In the genomic region with DNA sequence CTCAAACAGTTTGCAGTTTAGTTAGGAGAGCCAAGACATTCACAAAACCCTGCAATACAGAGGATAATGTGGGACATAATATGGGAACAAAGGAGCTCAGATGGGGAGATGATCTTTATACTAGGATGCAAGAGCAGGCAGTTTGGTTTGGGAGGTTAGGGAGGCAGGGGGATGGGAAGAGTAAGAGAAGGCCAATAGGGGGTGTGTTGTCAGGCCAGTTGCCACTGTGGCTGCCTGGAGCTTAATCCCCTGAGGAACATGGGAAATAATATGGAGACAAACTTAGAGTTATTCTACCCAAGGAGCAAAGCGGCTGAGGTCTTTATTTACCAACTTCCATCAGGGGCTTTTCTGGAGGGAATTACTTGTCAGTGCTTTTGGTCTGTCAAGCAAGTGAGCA, we compare ENCODE assay signal across 25 cellular contexts. TPM values are rescaled to one million over a fixed set of nuclear protein-coding genes. Genes with fewer than 3 reads are reported as not detected.
A peak's percentile ranks its signal among the peaks of the same experiment; 100 is the strongest.
DNase-seq lines count a peak whose midpoint lies in the region; ATAC-seq, FAIRE-seq and TF ChIP-seq lines count a peak whose summit lies in the region.
"Had no signal": no experiment of that assay in that cellular context is flagged by ENCODE, and none has a peak within 500 bp of the region (broad histone marks: within the 10 kb centered on the region; RNA-seq: fewer than 3 reads in every experiment).

No MANE protein-coding gene starts in this region.

- H3K4me3 ChIP-seq in H7 (ENCODE audit: insufficient read depth, low read depth, low read length) (no peak overlapping the region), K562 (peak overlapping the region; percentile 2; the same call in 1 of the 2 replicates), H1 (ENCODE audit: extremely low read depth in 1 of 4, insufficient read depth in 2 of 4, low read depth in 3 of 4, low read length in 4 of 4) (no peak overlapping the region), neural progenitor cell (no peak overlapping the region)
- H3K4me3 ChIP-seq: BLaER1, GM12878 had no signal

- no peak overlapping the region for H3K23ac ChIP-seq in H1 (ENCODE audit: insufficient read length)

- no TSS peak for BruUV-seq in K562 (replicated peaks; lab: Mats Ljungman, UMichigan)

- H2AK5ac ChIP-seq in H1 (ENCODE audit: low read depth, low read length), result no peak overlapping the region

- TF ChIP-seq POLR2A in K562 (conservative IDR thresholded peaks at IDR 0.05) (no peak), H1 (IDR thresholded peaks at IDR 0.05; ENCODE audit: control extremely low read depth in 1 of 2, low read depth in 2 of 2, low read length in 2 of 2) (no peak)

- H2AFZ ChIP-seq in K562 (ENCODE audit: low read depth, low read length) (peak overlapping the region; percentile 53), H1 (ENCODE audit: low read length) (0 out of 2 replicates have a peak overlapping the region, but pooled peaks have one; percentile 65), neural progenitor cell (replicated peaks) (peak overlapping the region; percentile 73)

- H3K9me3 Mint-ChIP-seq in neural progenitor cell, result peaks cover 7% of the 10 kb centered on the region
- H3K9me3 Mint-ChIP-seq: CD4-positive, alpha-beta T cell; CD8-positive, alpha-beta T cell had no signal

- H3K79me2 ChIP-seq in K562 (ENCODE audit: control insufficient read depth, insufficient read depth, low read length) (no peaks in the 10 kb centered on the region), H1 (ENCODE audit: control insufficient read depth in 1 of 2, insufficient read depth in 2 of 2, low read length in 2 of 2) (no peaks in the 10 kb centered on the region), neural progenitor cell (ENCODE audit: low read depth) (no peaks in the 10 kb centered on the region)

- H4K20me1 ChIP-seq in K562 (replicated peaks; ENCODE audit: control insufficient read depth, insufficient read depth, low read length), result no peaks in the 10 kb centered on the region
- H4K20me1 ChIP-seq in H1 (replicated peaks in 1 of 2; ENCODE audit: control insufficient read depth in 1 of 2, insufficient read depth in 2 of 2, low read length in 2 of 2), result no peaks in the 10 kb centered on the region
- H4K20me1 ChIP-seq in neural progenitor cell (ENCODE audit: low read depth), result no peaks in the 10 kb centered on the region
- H4K20me1 ChIP-seq: BLaER1 had no signal

- no peak overlapping the region for H3K9ac ChIP-seq in K562 (ENCODE audit: insufficient read depth in 1 of 2, low read depth in 2 of 2, low read length in 2 of 2)
- no peak overlapping the region for H3K9ac ChIP-seq in H1 (replicated peaks in 1 of 4; ENCODE audit: extremely low read depth in 1 of 4, low read depth in 3 of 4, low read length in 3 of 4)
- H3K9ac ChIP-seq in neural progenitor cell, result no peak overlapping the region
- H3K9ac ChIP-seq: BLaER1 had no signal

- no peaks in the 10 kb centered on the region for H3K27me3 ChIP-seq in H7 (ENCODE audit: control insufficient read depth, insufficient read depth, low read length)
- H3K27me3 ChIP-seq in K562 (ENCODE audit: control insufficient read depth in 2 of 2, insufficient read depth in 2 of 2, low read length in 2 of 2), result peaks cover 4 to 11% of the 10 kb centered on the region in 2 experiments
- no peaks in the 10 kb centered on the region for H3K27me3 ChIP-seq in H1 (replicated peaks in 1 of 4; ENCODE audit: control insufficient read depth in 3 of 4, extremely low read depth in 1 of 4, insufficient read depth in 3 of 4, low read length in 3 of 4)
- no peaks in the 10 kb centered on the region for H3K27me3 ChIP-seq in neural progenitor cell
- H3K27me3 ChIP-seq: BE2C, BLaER1 had no signal

- peaks cover 10% of the 10 kb centered on the region for H3K4me1 Mint-ChIP-seq in neural progenitor cell
- H3K4me1 Mint-ChIP-seq: CD14-positive monocyte had no signal

- H3K4ac ChIP-seq in H1 (replicated peaks; ENCODE audit: insufficient read length, low read depth, low read length), result no peak overlapping the region

- TF ChIP-seq EP300 in K562 (IDR thresholded peaks at IDR 0.05; ENCODE audit: low read length), result no peak
- TF ChIP-seq EP300 in H1 (IDR thresholded peaks at IDR 0.05; ENCODE audit: borderline replicate concordance in 1 of 2, low read depth in 2 of 2, low read length in 2 of 2), result no peak

- no peaks in the 10 kb centered on the region for H3F3A ChIP-seq in neural progenitor cell (ENCODE audit: low read depth)

- no peaks in the 10 kb centered on the region for H3K4me1 ChIP-seq in K562 (replicated peaks in 1 of 2; ENCODE audit: control insufficient read depth in 2 of 2, insufficient read depth in 2 of 2, low read length in 2 of 2)
- H3K4me1 ChIP-seq in H1 (replicated peaks in 1 of 4; ENCODE audit: control insufficient read depth in 3 of 4, insufficient read depth in 4 of 4, low read length in 3 of 4), result peaks cover 0 to 4% (median under 1%) of the 10 kb centered on the region in 4 experiments; a peak in 1 of 7 replicates
- H3K4me1 ChIP-seq in neural progenitor cell, result peaks cover 7% of the 10 kb centered on the region
- H3K4me1 ChIP-seq: BE2C, BLaER1, Caco-2 had no signal

- 0% methylated on average over 1 of the region's 1 CpG for WGBS in K562 (ENCODE audit: insufficient coverage, low coverage, missing lambda C conversion rate)
- 84% methylated on average over 1 of the region's 1 CpG; no CpG with 5 or more reads in 1 of the 2 experiments for WGBS in H1 (ENCODE audit: extremely low coverage in 1 of 2, insufficient coverage in 1 of 2, insufficient read length in 1 of 2, insufficient replicate concordance in 2 of 2, low coverage in 1 of 2, low lambda C conversion rate in 2 of 2, missing lambda C conversion rate in 1 of 2), 2 experiments

- no peak overlapping the region for H2BK12ac ChIP-seq in H1 (ENCODE audit: low read depth, low read length)

- no peak overlapping the region for H2BK120ac ChIP-seq in H1 (replicated peaks; ENCODE audit: low read depth, low read length)

- POLR2A ChIA-PET in K562 (lab: Yijun Ruan, JAX), result interaction anchor here (0.6 kb wide), 1 partner anchor 280 kb away, joined by 3 read pairs; no protein-coding TSS in a partner anchor
- POLR2A ChIA-PET in H1 (lab: Charles Lee; ENCODE audit: partially characterized antibody), result interaction anchor here (2.3 kb wide), 1 partner anchor 10 kb away, joined by 5 read pairs; the partner anchor contains the start of gene CSRP2

- H3K36me3 Mint-ChIP-seq in neural progenitor cell, result no peaks in the 10 kb centered on the region
- H3K36me3 Mint-ChIP-seq: CD14-positive monocyte; CD8-positive, alpha-beta T cell had no signal

- H3K27me3 Mint-ChIP-seq in neural progenitor cell (ENCODE audit: insufficient read depth, low read depth), result no peaks in the 10 kb centered on the region

- H3K9me3 ChIP-seq in K562 (replicated peaks; ENCODE audit: control insufficient read depth, insufficient read depth, low read depth, low read length) (no peaks in the 10 kb centered on the region), H1 (ENCODE audit: insufficient read depth in 2 of 2, low read depth in 1 of 2, low read length in 1 of 2) (no peaks in the 10 kb centered on the region), neural progenitor cell (ENCODE audit: low read depth) (no peaks in the 10 kb centered on the region)
- H3K9me3 ChIP-seq: BE2C, Caco-2 had no signal

- no peak overlapping the region for H2BK5ac ChIP-seq in H1 (ENCODE audit: low read depth, low read length)

- CTCF ChIA-PET in K562 (lab: Yijun Ruan, JAX; ENCODE audit: low intra/inter-chr PET ratio), result no interaction called here
- CTCF ChIA-PET in H1 (lab: Charles Lee; ENCODE audit: partially characterized antibody), result interaction anchor here (0.6 to 1.1 kb wide), 3 partner anchors 41 to 44 kb away, joined by 3 to 4 read pairs (median 3); no protein-coding TSS in a partner anchor

- H3K4me2 ChIP-seq in K562 (ENCODE audit: insufficient read depth, low read length), result peak overlapping the region; percentile 48; the same call in 1 of the 2 replicates
- H3K4me2 ChIP-seq in H1 (ENCODE audit: insufficient read depth in 1 of 2, low read depth in 2 of 2, low read length in 2 of 2), result no peak overlapping the region
- H3K4me2 ChIP-seq in neural progenitor cell, result no peak overlapping the region
- H3K4me2 ChIP-seq: BLaER1 had no signal

- H3K4me3 Mint-ChIP-seq in neural progenitor cell, result no peak overlapping the region
- H3K4me3 Mint-ChIP-seq: CD14-positive monocyte; CD4-positive, alpha-beta T cell; CD8-positive, alpha-beta T cell had no signal

- no peak overlapping the region for H3K27ac Mint-ChIP-seq in neural progenitor cell
- H3K27ac Mint-ChIP-seq: CD4-positive, alpha-beta T cell; CD8-positive, alpha-beta T cell had no signal

- no peak overlapping the region for H2BK20ac ChIP-seq in H1 (ENCODE audit: low read length)

- DNase-seq in H7 (peak; percentile 52), K562 (ENCODE audit: extremely low read depth in 1 of 4, low spot score in 3 of 4) (peak in 2 of 4 experiments; percentile 15 to 27), H1 (ENCODE audit: low read depth in 1 of 2, low spot score in 2 of 2) (no peak), neural progenitor cell (ENCODE audit: low spot score) (no peak), CD1c-positive myeloid dendritic cell (ENCODE audit: extremely low spot score) (no peak), OCI-M2 (lab: John Stamatoyannopoulos, UW; ENCODE audit: unreplicated experiment) (no peak), SKM-1 treated with dmso at 0.1 percent for 144 hours (lab: John Stamatoyannopoulos, UW; ENCODE audit: unreplicated experiment) (no peak), GF-D8 (lab: John Stamatoyannopoulos, UW) (no peak)
- DNase-seq: 8988T; ACHN; BE2C; C1 segment of cervical spinal cord; Caco-2; Calu3; CD4-positive, alpha-beta T cell; CD8-positive, alpha-beta T cell; DMS79 treated with DMSO at 0.1 percent for 48 hours had no signal

- no peak overlapping the region for H3K18ac ChIP-seq in H1 (ENCODE audit: extremely low read depth, low read length)

- no peak overlapping the region for H3K56ac ChIP-seq in H1 (replicated peaks; ENCODE audit: insufficient read length, low read depth, low read length)

- H2BK15ac ChIP-seq in H1 (ENCODE audit: low read length), result no peak overlapping the region

- in situ Hi-C loops in K562 (cut with MboI), result no loop called here

- H3K27ac ChIP-seq in K562 (ENCODE audit: extremely low read depth, low read depth, low read length), result no peak overlapping the region
- no peak overlapping the region for H3K27ac ChIP-seq in H1 (ENCODE audit: low read depth, low read length)
- no peak overlapping the region for H3K27ac ChIP-seq in neural progenitor cell
- H3K27ac ChIP-seq: BLaER1 had no signal

- H3K9me1 ChIP-seq in K562 (ENCODE audit: control insufficient read depth, insufficient read depth, low read length), result no peaks in the 10 kb centered on the region

- no peak overlapping the region for H3K14ac ChIP-seq in H1 (ENCODE audit: insufficient read length)

- FAIRE-seq in K562 (lab: Jason Lieb, UNC) (no peak), H1 (lab: Jason Lieb, UNC) (no peak)
- FAIRE-seq: A204.1, D721Med, G401.6, GM12878, GM12892, GM18507 had no signal

- TF ChIP-seq RAD21 in K562 (CRISPR knock-in tag; conservative IDR thresholded peaks at IDR 0.05 in 1 of 2, IDR thresholded peaks at IDR 0.05 in 1 of 2), result no peak
- no peak for TF ChIP-seq RAD21 in H1 (IDR thresholded peaks at IDR 0.05 in 1 of 2, conservative IDR thresholded peaks at IDR 0.05 in 1 of 2; ENCODE audit: low read depth in 2 of 2, low read length in 2 of 2)

- no peaks in the 10 kb centered on the region for H3K23me2 ChIP-seq in H1 (ENCODE audit: low read depth, low read length)

- TF ChIP-seq CTCF in K562 (IDR thresholded peaks at IDR 0.05 in 2 of 3, conservative IDR thresholded peaks at IDR 0.05 in 1 of 3; ENCODE audit: insufficient read depth in 2 of 3, low read depth in 1 of 3, low read length in 3 of 3) (no peak), H1 (IDR thresholded peaks at IDR 0.05; ENCODE audit: control extremely low read depth in 1 of 3, insufficient read depth in 1 of 3, low read depth in 1 of 3, low read length in 3 of 3) (no peak), neural progenitor cell (IDR thresholded peaks at IDR 0.05) (no peak)

- no peak overlapping the region for H4K91ac ChIP-seq in H1 (replicated peaks; ENCODE audit: insufficient read length, low read length)

- no peaks in the 10 kb centered on the region for H3K79me1 ChIP-seq in H1 (ENCODE audit: low read depth, low read length)

- intact Hi-C loops in K562 (cut with micrococcal nuclease), result no loop called here

- no peak overlapping the region for H4K5ac ChIP-seq in H1 (ENCODE audit: insufficient read length, low read depth, low read length)

- H4K8ac ChIP-seq in H1 (ENCODE audit: extremely low read depth, insufficient read depth, low read length), result no peak overlapping the region

- ATAC-seq in K562, result peak; percentile 61
- ATAC-seq: CD8-positive, alpha-beta T cell; GM12878 had no signal

- H3K36me3 ChIP-seq in H7 (replicated peaks; ENCODE audit: control insufficient read depth, insufficient read depth, low read length) (no peaks in the 10 kb centered on the region), K562 (ENCODE audit: control insufficient read depth, insufficient read depth, low read length) (no peaks in the 10 kb centered on the region), H1 (ENCODE audit: control insufficient read depth in 2 of 4, insufficient read depth in 4 of 4, low read length in 3 of 4) (no peaks in the 10 kb centered on the region), neural progenitor cell (no peaks in the 10 kb centered on the region)
- H3K36me3 ChIP-seq: BE2C, BLaER1 had no signal

RNA-seq across cellular contexts. Expression of gene CSRP2, which starts 10.0 kb away (rescaled TPM):
- total RNA-seq in H7 (2014; rRNA removed; shearing (Covaris generic)), result 99.2 and 108 TPM in 2 replicates
- 2.1 and 3.9 TPM in 2 replicates for total RNA-seq in K562 (2011; cell fraction: chromatin; rRNA removed; ENCODE audit: low replicate concordance)
- total RNA-seq in K562 (2011; cell fraction: nucleolus; rRNA removed), result 1.5 and 1.6 TPM in 2 replicates
- total RNA-seq in K562 (2011; cell fraction: nucleoplasm; rRNA removed), result 3.7 and 9.9 TPM in 2 replicates
- total RNA-seq in K562 (2014; rRNA removed) (0.32 and 0.73 TPM in 2 replicates), K562 (2014; rRNA removed; fragmentation: Illumina TruSeq; extraction: Trizol) (1.9 and 2.4 TPM in 2 replicates), K562 (2015; rRNA removed; fragmentation: Illumina TruSeq; extraction: Trizol) (0.60 and 0.83 TPM in 2 replicates), K562 (2021) (1.6 and 2.3 TPM in 2 replicates), neural progenitor cell (ENCODE audit: low replicate concordance) (353 and 405 TPM in 2 replicates)
- polyA plus RNA-seq in K562 (2011; rRNA removed) (4.6 and 5.9 TPM in 2 replicates), K562 (2014; fragmentation: Illumina TruSeq; extraction: Trizol) (1.1 and 1.9 TPM in 2 replicates), K562 (2014; fragmentation: Nextera tagmentation; extraction: Ambion mirVana) (1 to 10 TPM; 4.1 to 6.2 TPM), K562 (2014; rRNA removed) (2.3 and 3.4 TPM in 2 replicates), H1 (2011; rRNA removed) (103 and 149 TPM in 2 replicates)
- polyA plus RNA-seq in K562 (2011; cell fraction: cytosol; rRNA removed), result 3.1 and 3.6 TPM in 2 replicates
- polyA plus RNA-seq in K562 (2011; cell fraction: nucleus; rRNA removed), result 1.6 and 3.5 TPM in 2 replicates
- polyA plus RNA-seq in K562 (2012), result 0.97 and 1.9 TPM in 2 replicates
- 2.2 and 4.0 TPM in 2 replicates for polyA minus RNA-seq in K562 (2011; rRNA and poly(A)+ RNA removed)
- 1.6 and 2.2 TPM in 2 replicates for polyA minus RNA-seq in K562 (2011; cell fraction: cytosol; rRNA and poly(A)+ RNA removed)
- polyA minus RNA-seq in K562 (2011; cell fraction: nucleus; rRNA and poly(A)+ RNA removed), result 1.3 and 2.9 TPM in 2 replicates
- total RNA-seq in H1 (2021; fragmentation: NEBNext Ultra II Directional; extraction: Animal tissue kit (Norgen Biotek cat#: 25700)), result 227 and 228 TPM in 2 replicates
- 211 TPM for polyA plus RNA-seq in H1 (2011; cell fraction: cytosol; rRNA removed)
- 80.4 TPM for polyA plus RNA-seq in H1 (2011; cell fraction: nucleus; rRNA removed)
- 255 to 315 TPM (median 276 TPM) in 4 replicates for polyA plus RNA-seq in H1 (2012, experiment 1 of 2)
- 227 TPM for polyA plus RNA-seq in H1 (2012, experiment 2 of 2)
- polyA plus RNA-seq in H1 (2013, experiment 1 of 2), result 118 TPM
- polyA plus RNA-seq in H1 (2013, experiment 2 of 2), result 127 TPM
- polyA minus RNA-seq in H1 (2011; rRNA and poly(A)+ RNA removed), result 89.9 and 98.2 TPM in 2 replicates
- 50.3 TPM for polyA minus RNA-seq in H1 (2011; cell fraction: cytosol; rRNA and poly(A)+ RNA removed)
- polyA minus RNA-seq in H1 (2011; cell fraction: nucleus; rRNA and poly(A)+ RNA removed), result 71.4 TPM
- total RNA-seq: CD4-positive, alpha-beta T cell; CD8-positive, alpha-beta T cell had no signal
